In genomic region chrX:148979786-148980185, GRCh38 we compare ENCODE assay signal across 8 cellular contexts.
"Had no signal": no experiment of that assay in that cellular context is flagged by ENCODE, and none has a peak within 500 bp of the region (broad histone marks: within the 10 kb centered on the region; RNA-seq: fewer than 3 reads in every experiment).

No MANE protein-coding gene starts in this region.

- H3K27ac ChIP-seq: GM23248 had no signal

- H3K4me3 ChIP-seq: GM23248, GM23338, HAP-1 had no signal

- DNase-seq: GM23248, GOT3, H7, H9, HCEC 1CT, HFFc6 had no signal

- H3K36me3 ChIP-seq: HAP-1 had no signal

- H3K9me3 ChIP-seq: HAP-1 had no signal
